In genomic region chr13:41186481-41186880, GRCh38 we compare ENCODE assay signal across 31 cellular contexts.
"Had no signal": no experiment of that assay in that cellular context is flagged by ENCODE, and none has a peak within 500 bp of the region (broad histone marks: within the 10 kb centered on the region; RNA-seq: fewer than 3 reads in every experiment).

No MANE protein-coding gene starts in this region.

- H3K9me3 ChIP-seq: ovary, psoas muscle, spleen, suprapubic skin, testis, tibial artery, transverse colon, upper lobe of right lung, uterus had no signal

- H2AFZ ChIP-seq: neural progenitor cell, parathyroid adenoma had no signal

- H3K4me3 ChIP-seq: neural progenitor cell, ovary, psoas muscle, skin epidermis, smooth muscle cell, spleen, suprapubic skin, testis, tibial artery, transverse colon, upper lobe of right lung, uterus had no signal

- DNase-seq: natural killer cell; occipital lobe; ovary; posterior cingulate gyrus; psoas muscle; right cardiac atrium; spleen; stimulated activated CD4-positive, alpha-beta T cell treated with anti-CD3 and anti-CD28 coated beads, Interleukin-12 subunit alpha, Interleukin-12 subunit beta, amount 100 ng/mL, for 4 hours; stimulated activated CD4-positive, alpha-beta T cell treated with anti-CD3 and anti-CD28 coated beads, Interleukin-1b, Interleukin-23, amount 100 ng/mL, for 48 hours; stimulated activated CD4-positive, alpha-beta T cell treated with anti-CD3 and anti-CD28 coated beads, Interleukin-4, amount 100 ng/mL, for 1 hour; stimulated activated CD4-positive, alpha-beta T cell treated with anti-CD3 and anti-CD28 coated beads, Interleukin-4, amount 100 ng/mL, for 4 hours; stimulated activated CD8-positive, alpha-beta memory T cell treated with anti-CD3 and anti-CD28 coated beads, Interleukin-4, amount 100 ng/mL, for 48 hours; stimulated activated naive CD4-positive, alpha-beta T cell; stimulated activated naive CD8-positive, alpha-beta T cell treated with anti-CD3 and anti-CD28 coated beads, Interleukin-15, amount 100 ng/mL, for 72 hours; stimulated activated naive CD8-positive, alpha-beta T cell treated with anti-CD3 and anti-CD28 coated beads, Interleukin-15, Interleukin-2, amounts not matched to agents 100 U/mL and 50 U/mL, for 24 hours; substantia nigra; testis; tibial artery; transverse colon; upper lobe of right lung; uterus had no signal

- H3K79me2 ChIP-seq: parathyroid adenoma had no signal

- H3K4me1 ChIP-seq: neural progenitor cell, parathyroid adenoma, testis, upper lobe of right lung, uterus had no signal

- H3K4me1 Mint-ChIP-seq: neural progenitor cell; stimulated activated memory B cell treated with anti-CD40 and anti-IgM and Interleukin-4, amounts not matched to agents 10 μg/mL and 1 μg/mL and 100 μg/mL, for 72 hours; stimulated activated naive CD8-positive, alpha-beta T cell treated with anti-CD3 and anti-CD28 coated beads, Interleukin-15, amount 100 ng/mL, for 72 hours had no signal

- H3K4me3 Mint-ChIP-seq: natural killer cell; nephron; neural progenitor cell; stimulated activated memory B cell treated with anti-CD40 and anti-IgM and Interleukin-4, amounts not matched to agents 10 μg/mL and 1 μg/mL and 100 μg/mL, for 72 hours; stimulated activated naive CD8-positive, alpha-beta T cell treated with anti-CD3 and anti-CD28 coated beads, Interleukin-15, amount 100 ng/mL, for 72 hours; type B pancreatic cell had no signal

- H3K9me3 Mint-ChIP-seq: natural killer cell; stimulated activated memory B cell treated with anti-CD40 and anti-IgM and Interleukin-4, amounts not matched to agents 10 μg/mL and 1 μg/mL and 100 μg/mL, for 72 hours; stimulated activated naive CD8-positive, alpha-beta T cell treated with anti-CD3 and anti-CD28 coated beads, Interleukin-15, amount 100 ng/mL, for 72 hours had no signal

- H3K27me3 Mint-ChIP-seq: progenitor cell of endocrine pancreas; stimulated activated memory B cell treated with anti-CD40 and anti-IgM and Interleukin-4, amounts not matched to agents 10 μg/mL and 1 μg/mL and 100 μg/mL, for 72 hours; stimulated activated naive CD8-positive, alpha-beta T cell treated with anti-CD3 and anti-CD28 coated beads, Interleukin-15, amount 100 ng/mL, for 72 hours; type B pancreatic cell had no signal

- H3K27me3 ChIP-seq: neural progenitor cell, ovary, spleen, suprapubic skin, testis, tibial artery, transverse colon, upper lobe of right lung, uterus had no signal

- H3K27ac Mint-ChIP-seq: natural killer cell; nephron; neural progenitor cell; progenitor cell of endocrine pancreas; stimulated activated memory B cell treated with anti-CD40 and anti-IgM and Interleukin-4, amounts not matched to agents 10 μg/mL and 1 μg/mL and 100 μg/mL, for 72 hours; stimulated activated naive CD8-positive, alpha-beta T cell treated with anti-CD3 and anti-CD28 coated beads, Interleukin-15, amount 100 ng/mL, for 72 hours; type B pancreatic cell had no signal

- H3K36me3 ChIP-seq: neural progenitor cell, ovary, spleen, suprapubic skin, tibial artery, upper lobe of right lung, uterus had no signal

- H3K36me3 Mint-ChIP-seq: natural killer cell had no signal

- ATAC-seq: natural killer cell; psoas muscle; right cardiac atrium; sciatic nerve; stimulated activated memory B cell treated with anti-CD40 and anti-IgM and Interleukin-4, amounts not matched to agents 10 μg/mL and 1 μg/mL and 100 μg/mL, for 72 hours; stimulated activated naive CD8-positive, alpha-beta T cell treated with anti-CD3 and anti-CD28 coated beads, Interleukin-15, amount 100 ng/mL, for 72 hours; stimulated activated naive CD8-positive, alpha-beta T cell treated with anti-CD3 and anti-CD28 coated beads, Interleukin-15, Interleukin-2, amounts not matched to agents 100 U/mL and 50 U/mL, for 24 hours; upper lobe of right lung had no signal

- H3K27ac ChIP-seq: neural progenitor cell, ovary, parathyroid adenoma, psoas muscle, skin epidermis, spleen, suprapubic skin, testis, tibial artery, transverse colon, upper lobe of right lung, uterus had no signal

- H3K4me2 ChIP-seq: neural progenitor cell, smooth muscle cell had no signal

- H3K9ac ChIP-seq: neural progenitor cell, parathyroid adenoma had no signal
